Comparison of ENCODE assay signal across 10 cellular contexts in the genomic region with DNA sequence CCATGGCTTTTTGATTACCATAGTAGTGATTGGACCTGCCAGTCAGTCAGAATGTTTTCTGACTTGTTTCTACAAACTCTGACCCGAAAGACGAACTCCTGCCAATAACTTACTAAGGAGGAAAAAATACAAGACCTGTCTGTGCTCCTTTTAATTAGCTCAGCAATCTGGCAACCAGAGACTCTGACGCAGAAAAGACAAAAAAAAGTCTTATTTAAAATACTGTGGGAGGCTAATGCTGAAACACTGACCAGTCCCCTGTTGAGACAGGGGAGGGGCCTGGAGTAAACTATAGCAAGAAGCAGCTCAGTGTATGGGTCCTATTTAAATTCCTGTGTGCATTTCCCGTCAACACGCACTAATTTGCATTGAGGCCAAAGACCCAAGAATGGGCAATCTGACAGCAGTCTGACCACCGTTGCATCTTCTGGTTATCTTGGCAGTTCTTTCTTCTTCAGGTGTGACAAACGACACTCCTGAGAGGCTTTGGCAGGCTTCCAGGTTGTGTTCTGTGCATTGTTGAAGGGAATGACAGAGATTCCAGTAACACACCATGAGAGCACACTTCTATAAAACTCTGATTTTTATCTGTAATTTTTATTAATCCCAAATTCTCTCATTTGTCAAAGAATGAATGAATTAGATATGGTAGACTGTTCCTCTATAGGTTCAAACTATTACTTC.
"Had no signal": no experiment of that assay in that cellular context is flagged by ENCODE, and none has a peak within 500 bp of the region (broad histone marks: within the 10 kb centered on the region; RNA-seq: fewer than 3 reads in every experiment).

No MANE protein-coding gene starts in this region.

- ATAC-seq: body of pancreas; effector memory CD8-positive, alpha-beta T cell; left colon; natural killer cell; psoas muscle; stimulated activated naive CD8-positive, alpha-beta T cell treated with anti-CD3 and anti-CD28 coated beads, Interleukin-15, Interleukin-2, amounts not matched to agents 100 U/mL and 50 U/mL, for 24 hours; upper lobe of right lung had no signal

- DNase-seq: activated naive CD4-positive, alpha-beta T cell treated with anti-CD3 and anti-CD28 coated beads, Interleukin-2, amount 50 U/mL, for 16 hours; adrenal gland; body of pancreas; effector memory CD8-positive, alpha-beta T cell; natural killer cell; psoas muscle; stimulated activated CD4-positive, alpha-beta T cell treated with anti-CD3 and anti-CD28 coated beads, Interleukin-2, amount 100 ng/mL, for 48 hours; stimulated activated naive CD8-positive, alpha-beta T cell treated with anti-CD3 and anti-CD28 coated beads, Interleukin-15, Interleukin-2, amounts not matched to agents 100 U/mL and 50 U/mL, for 24 hours; upper lobe of right lung had no signal
